ENCODE assay signal across 17 cellular contexts in the genomic region with DNA sequence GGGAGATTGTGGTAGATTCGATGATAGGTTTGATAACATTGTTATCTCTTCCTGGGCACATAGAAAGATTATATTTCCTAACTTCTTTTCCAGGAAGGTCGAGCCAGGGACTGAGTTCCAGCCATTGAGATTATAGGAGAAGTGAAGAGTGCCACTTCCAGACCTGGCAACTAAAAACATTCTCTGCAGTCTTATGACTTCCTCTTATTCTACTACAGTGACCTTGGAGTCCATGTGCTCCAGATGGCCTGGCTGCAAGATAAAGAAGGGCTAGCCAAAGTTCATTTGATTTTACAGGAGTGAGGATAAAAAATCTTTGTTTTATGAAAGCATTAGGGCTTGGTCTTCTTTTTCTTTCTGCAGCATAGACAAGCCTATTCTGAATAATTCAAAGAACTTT.
DNase-seq lines count a peak whose midpoint lies in the region; FAIRE-seq and TF ChIP-seq lines count a peak whose summit lies in the region.
"Had no signal": no experiment of that assay in that cellular context is flagged by ENCODE, and none has a peak within 500 bp of the region (broad histone marks: within the 10 kb centered on the region; RNA-seq: fewer than 3 reads in every experiment).

No MANE protein-coding gene starts in this region.

- DNase-seq in D721Med (ENCODE audit: insufficient read length, low spot score) (no peak), NB4 (ENCODE audit: low read depth) (peak; percentile 8), cerebellum (ENCODE audit: low spot score) (peak; percentile 48), lung microvascular endothelial cell (ENCODE audit: low read depth in 2 of 2) (peak; percentile 1 to 29), NCI-H1930 (lab: John Stamatoyannopoulos, UW) (no peak), NCI-H1436 (lab: John Stamatoyannopoulos, UW) (no peak), NCI-H526 treated with DMSO at 0.1 percent for 48 hours (lab: John Stamatoyannopoulos, UW) (no peak)
- DNase-seq: AML-193, Caco-2, DMS79, H7, MM.1S, NCI-H1417, NCI-H2081, NCI-H226, SHP77 had no signal

- no peak for TF ChIP-seq POLR2A in NB4 (IDR thresholded peaks at IDR 0.05; ENCODE audit: extremely low read depth, insufficient read length)

- FAIRE-seq in D721Med (lab: Jason Lieb, UNC) = peak; percentile 35
- FAIRE-seq: G401.6 had no signal

- H3K4me3 ChIP-seq in NB4 (ENCODE audit: low read depth, low read length) = no peak overlapping the region

- TF ChIP-seq CTCF in D721Med (IDR thresholded peaks at IDR 0.05; ENCODE audit: insufficient read depth, missing control alignments) (no peak), NB4 (IDR thresholded peaks at IDR 0.05; ENCODE audit: low read depth, low read length) (no peak)

Comparison
In these comparisons a context has a peak if more than half of its experiments do, and no peak if none do; other contexts are left out.
1. DNase-seq: peak in NB4 (single experiment), cerebellum (single experiment) and lung microvascular endothelial cell (2 of 2); none in D721Med (single experiment), NCI-H1930 (0 of 2), NCI-H1436 (single experiment) and NCI-H526 treated with DMSO at 0.1 percent for 48 hours (single experiment).